Comparison of ENCODE assay signal across 11 cellular contexts in the genomic region with DNA sequence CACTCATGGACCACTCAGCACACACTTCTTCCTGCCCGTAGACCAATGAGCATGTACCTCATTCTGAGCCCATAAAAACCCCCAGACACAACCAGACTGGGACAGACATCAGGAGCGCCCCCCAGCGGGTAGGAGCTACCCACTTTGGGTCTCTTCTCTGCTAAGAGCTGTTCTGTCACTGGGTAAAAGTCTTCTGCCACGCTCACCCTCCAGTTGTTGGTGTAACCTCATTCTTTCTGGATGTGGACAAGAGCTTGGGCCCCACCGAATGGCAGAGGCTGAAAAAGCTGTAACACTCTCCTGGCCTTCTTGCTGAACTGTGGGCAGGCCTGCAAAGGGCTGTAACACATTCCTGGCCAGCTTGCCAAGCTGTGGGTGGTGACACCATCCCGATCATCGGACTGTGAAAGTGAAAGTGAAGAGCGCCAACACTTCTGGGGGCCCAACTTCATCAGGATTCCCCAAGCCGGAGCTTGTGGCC.
DNase-seq lines count a peak whose midpoint lies in the region; ATAC-seq and TF ChIP-seq lines count a peak whose summit lies in the region.
"Had no signal": no experiment of that assay in that cellular context is flagged by ENCODE, and none has a peak within 500 bp of the region (broad histone marks: within the 10 kb centered on the region; RNA-seq: fewer than 3 reads in every experiment).

No MANE protein-coding gene starts in this region.

- intact Hi-C loops in left ventricle myocardium superior (cut with micrococcal nuclease) = no loop called here

- no peaks in the 10 kb centered on the region for H3K79me2 ChIP-seq in ACC112 (ENCODE audit: control insufficient read depth, insufficient read depth, low read length, unreplicated experiment)

- H3K4me3 ChIP-seq in ACC112 (ENCODE audit: low read depth, low read length) = peak overlapping the region; percentile 64
- H3K4me3 ChIP-seq: lung, pancreas had no signal

- peak; percentile 54 for DNase-seq in HT-29 (ENCODE audit: low spot score)
- peak; percentile 72 for DNase-seq in left ventricle myocardium superior
- DNase-seq: NCI-H82 had no signal

- ATAC-seq in SK-N-SH treated with all-trans-retinoic acid at 6 μM for 48 hours (peak; percentile 52), left ventricle myocardium superior (peak; percentile 87), HG02610 (IDR thresholded peaks at IDR 0.05; ENCODE audit: unreplicated experiment) (no peak), HG03159 (IDR thresholded peaks at IDR 0.05; ENCODE audit: unreplicated experiment) (no peak), HG03095 (IDR thresholded peaks at IDR 0.05; ENCODE audit: unreplicated experiment) (no peak), GM21526 (IDR thresholded peaks at IDR 0.05; ENCODE audit: low FRiP score, unreplicated experiment) (no peak)
- ATAC-seq: pancreas had no signal

- no peak overlapping the region for H2AFZ ChIP-seq in ACC112 (ENCODE audit: low read length, unreplicated experiment)

- H3K36me3 ChIP-seq in ACC112 (ENCODE audit: insufficient read depth, low read length) = no peaks in the 10 kb centered on the region
- H3K36me3 ChIP-seq: pancreas had no signal

- H3K27me3 ChIP-seq in ACC112 (ENCODE audit: insufficient read depth, low read length) = no peaks in the 10 kb centered on the region
- H3K27me3 ChIP-seq: pancreas had no signal

- H3K27ac ChIP-seq in ACC112 (ENCODE audit: low read depth, low read length) = no peak overlapping the region
- H3K27ac ChIP-seq: pancreas had no signal

- H3K4me1 ChIP-seq in ACC112 (ENCODE audit: control insufficient read depth, insufficient read depth, low read length, unreplicated experiment) = no peaks in the 10 kb centered on the region
- H3K4me1 ChIP-seq: pancreas had no signal

TF ChIP-seq in SK-N-SH treated with all-trans-retinoic acid at 6 μM for 48 hours, 23 proteins besides CTCF, POLR2A, EP300 and RAD21:
- TF ChIP-seq, protein P1, sequence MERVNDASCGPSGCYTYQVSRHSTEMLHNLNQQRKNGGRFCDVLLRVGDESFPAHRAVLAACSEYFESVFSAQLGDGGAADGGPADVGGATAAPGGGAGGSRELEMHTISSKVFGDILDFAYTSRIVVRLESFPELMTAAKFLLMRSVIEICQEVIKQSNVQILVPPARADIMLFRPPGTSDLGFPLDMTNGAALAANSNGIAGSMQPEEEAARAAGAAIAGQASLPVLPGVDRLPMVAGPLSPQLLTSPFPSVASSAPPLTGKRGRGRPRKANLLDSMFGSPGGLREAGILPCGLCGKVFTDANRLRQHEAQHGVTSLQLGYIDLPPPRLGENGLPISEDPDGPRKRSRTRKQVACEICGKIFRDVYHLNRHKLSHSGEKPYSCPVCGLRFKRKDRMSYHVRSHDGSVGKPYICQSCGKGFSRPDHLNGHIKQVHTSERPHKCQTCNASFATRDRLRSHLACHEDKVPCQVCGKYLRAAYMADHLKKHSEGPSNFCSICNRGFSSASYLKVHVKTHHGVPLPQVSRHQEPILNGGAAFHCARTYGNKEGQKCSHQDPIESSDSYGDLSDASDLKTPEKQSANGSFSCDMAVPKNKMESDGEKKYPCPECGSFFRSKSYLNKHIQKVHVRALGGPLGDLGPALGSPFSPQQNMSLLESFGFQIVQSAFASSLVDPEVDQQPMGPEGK (CRISPR knock-in tag; IDR thresholded peaks at IDR 0.05; ENCODE audit: borderline replicate concordance) = no peak
- no peak for TF ChIP-seq ISL1 (CRISPR knock-in tag; IDR thresholded peaks at IDR 0.05)
- no peak for TF ChIP-seq GLIS3 (CRISPR knock-in tag; IDR thresholded peaks at IDR 0.05)
- TF ChIP-seq ZNF565 (CRISPR knock-in tag; conservative IDR thresholded peaks at IDR 0.05; ENCODE audit: low read depth) = no peak

Comparison
In these comparisons a context has a peak if more than half of its experiments do, and no peak if none do; other contexts are left out.
1. ATAC-seq: peak in SK-N-SH treated with all-trans-retinoic acid at 6 μM for 48 hours (single experiment) and left ventricle myocardium superior (single experiment); none in HG02610 (single experiment), HG03159 (single experiment), HG03095 (single experiment) and GM21526 (single experiment).